25 cellular contexts compared by ENCODE assay signal in the genomic region with DNA sequence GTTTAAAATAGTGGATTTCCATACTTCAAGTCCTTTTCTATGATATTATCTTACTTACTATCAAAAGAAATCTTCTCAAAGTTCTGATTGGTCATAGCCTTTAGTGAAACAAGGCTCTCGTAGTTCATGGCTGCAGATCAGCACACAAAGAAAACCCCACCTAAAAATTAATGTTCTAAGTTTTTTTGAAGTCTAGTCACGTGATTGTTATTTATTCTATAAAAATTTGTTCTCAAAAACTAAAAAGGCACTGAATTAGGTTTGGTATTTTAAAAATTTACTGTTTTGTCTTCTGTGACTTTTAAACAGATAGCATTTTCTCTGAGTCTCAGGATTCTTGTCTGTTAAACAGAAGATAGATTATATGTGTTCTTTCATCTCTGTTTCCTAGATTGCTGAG.
"Had no signal": no experiment of that assay in that cellular context is flagged by ENCODE, and none has a peak within 500 bp of the region (broad histone marks: within the 10 kb centered on the region; RNA-seq: fewer than 3 reads in every experiment).

No MANE protein-coding gene starts in this region.

- H3K36me3 ChIP-seq: esophagus squamous epithelium, gastrocnemius medialis, heart right ventricle, left lung, lower lobe of right lung had no signal

- H3K4me1 ChIP-seq: esophagus squamous epithelium, heart right ventricle, left lung, lower lobe of right lung had no signal

- H3K27ac ChIP-seq: coronary artery, dorsolateral prefrontal cortex, epithelial cell of prostate, esophagus squamous epithelium, gastrocnemius medialis, heart right ventricle, left lung, lower lobe of right lung had no signal

- DNase-seq: dermis blood vessel endothelial cell; dorsolateral prefrontal cortex; effector CD4-positive, alpha-beta T cell; effector memory CD4-positive, alpha-beta T cell; erythroblast; esophagus squamous epithelium; foreskin fibroblast; foreskin melanocyte; gastrocnemius medialis; glutamatergic neuron; head of caudate nucleus; heart right ventricle; hippocampal formation; left cardiac atrium; left lung; left ventricle myocardium superior; lower lobe of right lung; mesenchymal stem cell; mucosa of descending colon; naive B cell had no signal

- H3K4me3 ChIP-seq: coronary artery, dorsolateral prefrontal cortex, esophagus squamous epithelium, gastrocnemius medialis, heart right ventricle, left lung, lower lobe of right lung, mucosa of descending colon had no signal

- ATAC-seq: esophagus mucosa, gastrocnemius medialis, heart right ventricle, left cardiac atrium, left lung, left ventricle myocardium superior, lower lobe of right lung, mucosa of descending colon had no signal

- H3K27me3 ChIP-seq: dorsolateral prefrontal cortex, esophagus squamous epithelium, gastrocnemius medialis, heart right ventricle, left lung had no signal

- H3K9me3 ChIP-seq: esophagus squamous epithelium, gastrocnemius medialis, lower lobe of right lung, mucosa of descending colon had no signal

- FAIRE-seq: islet of Langerhans, keratinocyte had no signal
